6 cellular contexts compared by ENCODE assay signal in genomic region chr19:45717983-45718650, GRCh38.
A peak's percentile ranks its signal among the peaks of the same experiment; 100 is the strongest.
DNase-seq lines count a peak whose midpoint lies in the region.

No MANE protein-coding gene starts in this region.

- no peaks in the 10 kb centered on the region for H3K9me3 ChIP-seq in adipocyte (ENCODE audit: control insufficient read depth, low read length)

- peak overlapping the region; percentile 82 for H3K9ac ChIP-seq in adipocyte (ENCODE audit: low read length)

- peaks cover 42% of the 10 kb centered on the region for H3K4me1 ChIP-seq in adipocyte (ENCODE audit: control insufficient read depth, insufficient read depth, low read length)

- peak; percentile 19 for DNase-seq in ELR (ENCODE audit: low read depth)
- no peak for DNase-seq in adipocyte (ENCODE audit: low read depth)
- peak; percentile 14 for DNase-seq in midbrain (lab: John Stamatoyannopoulos, UW)
- DNase-seq in NCI-H1417 (lab: John Stamatoyannopoulos, UW): no peak
- DNase-seq in kidney tubule cell (ENCODE audit: low spot score): no peak
- no peak for DNase-seq in NCI-H446 treated with DMSO at 0.1 percent for 48 hours (lab: John Stamatoyannopoulos, UW)

- H3K36me3 ChIP-seq in adipocyte (ENCODE audit: control insufficient read depth, insufficient read depth, low read length, severe bottlenecking): peaks cover 4% of the 10 kb centered on the region

- no peaks in the 10 kb centered on the region for H3K27me3 ChIP-seq in adipocyte (replicated peaks; ENCODE audit: control insufficient read depth, insufficient read depth, low read length)

- H3K4me3 ChIP-seq in adipocyte (ENCODE audit: low read length): peak overlapping the region; percentile 97

Comparison
In these comparisons a context has a peak if more than half of its experiments do, and no peak if none do; other contexts are left out.
1. DNase-seq: peak in ELR (single experiment) and midbrain (single experiment); none in adipocyte (single experiment), NCI-H1417 (0 of 3), kidney tubule cell (single experiment) and NCI-H446 treated with DMSO at 0.1 percent for 48 hours (single experiment).